Comparison of ENCODE assay signal across 28 cellular contexts in genomic region chr4:169013396-169013795, GRCh38.
"Had no signal": no experiment of that assay in that cellular context is flagged by ENCODE, and none has a peak within 500 bp of the region (broad histone marks: within the 10 kb centered on the region; RNA-seq: fewer than 3 reads in every experiment).

No MANE protein-coding gene starts in this region.

- H3K27me3 ChIP-seq: dorsolateral prefrontal cortex, pancreas, suprapubic skin, tibial nerve had no signal

- ATAC-seq: activated CD8-positive, alpha-beta T cell treated with anti-CD3 and anti-CD28 coated beads for 36 hours; activated naive CD4-positive, alpha-beta T cell treated with anti-CD3 and anti-CD28 coated beads, Interleukin-2, amount 50 U/mL, for 72 hours; activated T-cell treated with anti-CD3 and anti-CD28 coated beads, Interleukin-2, amount 50 U/mL, for 72 hours; left colon; naive thymus-derived CD4-positive, alpha-beta T cell; pancreas; psoas muscle; T-cell; WTC11 had no signal

- FAIRE-seq: kidney, pancreas had no signal

- H3K36me3 Mint-ChIP-seq: memory B cell, T-cell, WTC11 had no signal

- H3K4me2 ChIP-seq: smooth muscle cell had no signal

- H3K36me3 ChIP-seq: pancreas, suprapubic skin, tibial nerve had no signal

- H3K4me3 Mint-ChIP-seq: activated CD8-positive, alpha-beta T cell treated with anti-CD3 and anti-CD28 coated beads for 36 hours; activated T-cell treated with anti-CD3 and anti-CD28 coated beads, Interleukin-2, amount 50 U/mL, for 72 hours; memory B cell; naive thymus-derived CD4-positive, alpha-beta T cell; T-cell; T-helper 2 cell treated with Interferon-gamma antibody and Interleukin-4, amounts not matched to agents 5 μg/mL and 100 μg/mL, for 36 hours; WTC11 had no signal

- DNase-seq: activated CD4-positive, alpha-beta T cell treated with anti-CD3 and anti-CD28 coated beads for 1 hour; activated CD4-positive, alpha-beta T cell treated with anti-CD3 and anti-CD28 coated beads, Interleukin-2, amount 50 U/mL, for 1 hour; activated CD8-positive, alpha-beta T cell treated with anti-CD3 and anti-CD28 coated beads for 36 hours; activated naive CD4-positive, alpha-beta T cell; activated T-cell treated with anti-CD3 and anti-CD28 coated beads, Interleukin-2, amount 50 U/mL, for 72 hours; anterior cingulate cortex; cerebellar nuclear complex; dorsolateral prefrontal cortex; effector memory CD4-positive, alpha-beta T cell; head of caudate nucleus; hippocampal formation; kidney; left colon; midbrain; naive thymus-derived CD4-positive, alpha-beta T cell; pancreas; psoas muscle; stimulated activated CD4-positive, alpha-beta T cell treated with anti-CD3 and anti-CD28 coated beads, Interleukin-1b, Interleukin-23, amount 100 ng/mL, for 48 hours; stimulated activated naive CD4-positive, alpha-beta T cell; T-cell had no signal

- H3K9me3 Mint-ChIP-seq: activated CD8-positive, alpha-beta T cell treated with anti-CD3 and anti-CD28 coated beads for 36 hours; activated naive CD4-positive, alpha-beta T cell treated with anti-CD3 and anti-CD28 coated beads, Interleukin-2, amount 50 U/mL, for 72 hours; activated T-cell treated with anti-CD3 and anti-CD28 coated beads, Interleukin-2, amount 50 U/mL, for 72 hours; memory B cell; T-cell; T-helper 2 cell treated with Interferon-gamma antibody and Interleukin-4, amounts not matched to agents 5 μg/mL and 100 μg/mL, for 36 hours; WTC11 had no signal

- H3K4me3 ChIP-seq: coronary artery, dorsolateral prefrontal cortex, pancreas, psoas muscle, smooth muscle cell, suprapubic skin, tibial nerve had no signal

- H3K27ac ChIP-seq: coronary artery, dorsolateral prefrontal cortex, psoas muscle had no signal

- H3K27ac Mint-ChIP-seq: activated CD8-positive, alpha-beta T cell treated with anti-CD3 and anti-CD28 coated beads for 36 hours; activated naive CD4-positive, alpha-beta T cell treated with anti-CD3 and anti-CD28 coated beads, Interleukin-2, amount 50 U/mL, for 72 hours; activated T-cell treated with anti-CD3 and anti-CD28 coated beads, Interleukin-2, amount 50 U/mL, for 72 hours; memory B cell; naive thymus-derived CD4-positive, alpha-beta T cell; T-cell; T-helper 2 cell treated with Interferon-gamma antibody and Interleukin-4, amounts not matched to agents 5 μg/mL and 100 μg/mL, for 36 hours; WTC11 had no signal

- H3K9me3 ChIP-seq: pancreas, psoas muscle, suprapubic skin, tibial nerve had no signal
